In the genomic region with DNA sequence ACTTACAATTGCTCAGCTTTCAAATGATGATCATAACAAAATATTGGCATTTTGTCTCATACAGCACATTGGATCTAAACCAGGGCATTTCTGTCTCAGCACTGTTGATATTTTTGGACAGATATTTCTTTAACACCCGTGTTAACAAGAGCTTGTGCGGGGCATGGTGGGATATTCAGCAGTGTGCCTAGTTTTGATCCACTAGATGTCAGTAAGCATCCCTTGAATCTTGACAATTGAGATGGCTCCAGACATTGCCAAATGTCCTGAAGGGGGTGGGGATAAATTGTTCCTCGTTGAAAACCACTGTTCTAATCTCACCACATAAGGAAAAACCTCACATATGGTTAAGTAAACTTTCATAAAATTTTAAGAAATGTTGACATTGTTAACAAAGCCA, we compare ENCODE assay signal across 15 cellular contexts.
DNase-seq lines count a peak whose midpoint lies in the region; ATAC-seq, FAIRE-seq and TF ChIP-seq lines count a peak whose summit lies in the region.
"Had no signal": no experiment of that assay in that cellular context is flagged by ENCODE, and none has a peak within 500 bp of the region (broad histone marks: within the 10 kb centered on the region; RNA-seq: fewer than 3 reads in every experiment).

No MANE protein-coding gene starts in this region.

- WGBS in upper lobe of left lung, 2 donors, result 41 to 47% methylated on average over 3 of the region's 3 CpGs

- TF ChIP-seq EP300 in upper lobe of left lung (IDR thresholded peaks at IDR 0.05), result no peak

- H3K4me3 ChIP-seq in bronchial epithelial cell (ENCODE audit: low read depth, low read length) (no peak overlapping the region), upper lobe of left lung (no peak overlapping the region), kidney (ENCODE audit: low read length in 2 of 2) (no peak overlapping the region)
- H3K4me3 ChIP-seq: prostate gland had no signal

- no peak for TF ChIP-seq POLR2A in upper lobe of left lung (IDR thresholded peaks at IDR 0.05)

- no peak overlapping the region for H3K27ac ChIP-seq in upper lobe of left lung
- no peak overlapping the region for H3K27ac ChIP-seq in kidney (ENCODE audit: low read depth in 2 of 2, low read length in 2 of 2)
- H3K27ac ChIP-seq: prostate gland had no signal

- no peak overlapping the region for H3K9ac ChIP-seq in kidney (ENCODE audit: low read length in 2 of 2)

- H3K27me3 ChIP-seq in bronchial epithelial cell (ENCODE audit: control insufficient read depth, insufficient read depth, low read length) (no peaks in the 10 kb centered on the region), upper lobe of left lung (no peaks in the 10 kb centered on the region)

- DNase-seq in DMS 273 (lab: John Stamatoyannopoulos, UW; ENCODE audit: unreplicated experiment), result peak; percentile 1
- DNase-seq in DMS 273 treated with DMSO at 0.1 percent for 48 hours (lab: John Stamatoyannopoulos, UW), result no peak
- DNase-seq in NCI-H524 (lab: John Stamatoyannopoulos, UW), result peak; percentile 4 to 64
- peak; percentile 8 for DNase-seq in bronchial epithelial cell (ENCODE audit: low read depth)
- peak; percentile 42 for DNase-seq in pons (ENCODE audit: low spot score)
- no peak for DNase-seq in stimulated activated naive CD4-positive, alpha-beta T cell (lab: John Stamatoyannopoulos, UW)
- DNase-seq in upper lobe of left lung, result no peak
- no peak for DNase-seq in kidney
- DNase-seq: 8988T; activated CD8-positive, alpha-beta memory T cell treated with anti-CD3 and anti-CD28 coated beads, Interleukin-2, amount 50 U/mL, for 4 hours; GF-D8; HCEC 1CT; NCI-H187 had no signal

- intact Hi-C loops in kidney (cut with DNase I), result no loop called here

- H3K9me3 ChIP-seq in upper lobe of left lung (no peaks in the 10 kb centered on the region), kidney (ENCODE audit: control insufficient read depth in 1 of 2, low read length in 2 of 2) (no peaks in the 10 kb centered on the region)
- H3K9me3 ChIP-seq: prostate gland had no signal

- no peak for FAIRE-seq in bronchial epithelial cell (lab: Jason Lieb, UNC)
- no peak for FAIRE-seq in kidney (lab: Jason Lieb, UNC)

- TF ChIP-seq CTCF in bronchial epithelial cell (IDR thresholded peaks at IDR 0.05; ENCODE audit: insufficient read depth, low read length, severe bottlenecking), result no peak
- TF ChIP-seq CTCF in upper lobe of left lung (IDR thresholded peaks at IDR 0.05), result no peak
- no peak for TF ChIP-seq CTCF in kidney (IDR thresholded peaks at IDR 0.05; ENCODE audit: borderline replicate concordance, extremely low read depth, insufficient read depth)

- no peaks in the 10 kb centered on the region for H3K36me3 ChIP-seq in bronchial epithelial cell (ENCODE audit: control insufficient read depth, insufficient read depth, low read length)
- no peaks in the 10 kb centered on the region for H3K36me3 ChIP-seq in upper lobe of left lung
- no peaks in the 10 kb centered on the region for H3K36me3 ChIP-seq in kidney (ENCODE audit: control insufficient read depth in 1 of 2, insufficient read depth in 2 of 2, low read length in 2 of 2)
- H3K36me3 ChIP-seq: prostate gland had no signal

- no peaks in the 10 kb centered on the region for H3K4me1 ChIP-seq in upper lobe of left lung
- no peaks in the 10 kb centered on the region for H3K4me1 ChIP-seq in kidney (ENCODE audit: control insufficient read depth in 1 of 2, insufficient read depth in 1 of 2, low read depth in 1 of 2, low read length in 2 of 2)
- H3K4me1 ChIP-seq: prostate gland had no signal

- ATAC-seq in upper lobe of left lung (ENCODE audit: low FRiP score in 2 of 2), result no peak
- ATAC-seq: esophagus mucosa had no signal

Comparison
In these comparisons a context has a peak if more than half of its experiments do, and no peak if none do; other contexts are left out.
1. DNase-seq: peak in DMS 273 (single experiment), NCI-H524 (2 of 2), bronchial epithelial cell (single experiment) and pons (single experiment); none in DMS 273 treated with DMSO at 0.1 percent for 48 hours (single experiment), stimulated activated naive CD4-positive, alpha-beta T cell (0 of 6), upper lobe of left lung (0 of 2) and kidney (single experiment).